ENCODE assay signal across 8 cellular contexts in genomic region chr1:107056426-107057196, GRCh38.
A peak's percentile ranks its signal among the peaks of the same experiment; 100 is the strongest.
DNase-seq lines count a peak whose midpoint lies in the region; ATAC-seq and TF ChIP-seq lines count a peak whose summit lies in the region.

PRMT6 (plus strand) TSS chr1:107056674; CDS start chr1:107056716, 42 bp downstream.

- ATAC-seq in GM19023 (IDR thresholded peaks at IDR 0.05; ENCODE audit: unreplicated experiment) (peak; percentile 93), HG03280 (IDR thresholded peaks at IDR 0.05; ENCODE audit: unreplicated experiment) (peak; percentile 96)

- TF ChIP-seq CTCF in AG09309 (IDR thresholded peaks at IDR 0.05; ENCODE audit: control insufficient read depth, insufficient read depth, low read depth, low read length, missing control alignments) (no peak), choroid plexus epithelial cell (conservative IDR thresholded peaks at IDR 0.05; ENCODE audit: low read depth, low read length) (no peak)

- H3K4me3 ChIP-seq in AG09309 (ENCODE audit: control insufficient read depth, low read depth, low read length) (peak within 1 kb of the TSS; percentile 88), choroid plexus epithelial cell (ENCODE audit: low read depth, low read length) (peak within 1 kb of the TSS; percentile 98)

- DNase-seq in AG09309 (ENCODE audit: low read depth) (no peak), NCI-H446 (lab: John Stamatoyannopoulos, UW) (peak; percentile 84 to 94), choroid plexus epithelial cell (ENCODE audit: low read depth) (peak; percentile 71), kidney tubule cell (ENCODE audit: low spot score) (peak; percentile 84)
- peak; percentile 65 to 71 for DNase-seq in activated CD4-positive, alpha-beta T cell treated with anti-CD3 and anti-CD28 coated beads for 24 hours (ENCODE audit: low read depth in 2 of 2)
- peak; percentile 33 to 65 for DNase-seq in stimulated activated CD4-positive, alpha-beta T cell treated with anti-CD3 and anti-CD28 coated beads, Interleukin-1b, Interleukin-23, amount 100 ng/mL, for 1 hour (ENCODE audit: low read depth in 2 of 2)
